ENCODE assay signal across 22 cellular contexts in the genomic region with DNA sequence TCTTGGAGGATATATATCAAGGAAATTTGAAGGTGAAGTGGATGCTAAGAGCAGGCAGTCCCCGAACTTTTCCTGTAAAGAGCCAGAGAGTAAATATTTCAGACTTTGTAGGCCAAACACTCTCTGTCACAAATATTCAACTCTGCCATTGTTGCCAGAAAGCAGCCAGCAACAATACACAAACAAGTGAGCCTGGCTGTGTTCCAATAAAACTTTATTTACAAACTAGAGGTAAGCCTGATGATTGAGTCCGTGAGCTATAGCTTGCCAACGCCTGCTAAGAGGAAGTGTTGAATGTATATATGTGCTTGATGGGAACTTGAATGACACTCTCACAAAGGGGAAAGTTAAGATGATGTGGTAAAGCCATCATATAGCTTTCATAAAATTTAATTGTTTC.
A peak's percentile ranks its signal among the peaks of the same experiment; 100 is the strongest.
DNase-seq lines count a peak whose midpoint lies in the region; ATAC-seq and TF ChIP-seq lines count a peak whose summit lies in the region.
"Had no signal": no experiment of that assay in that cellular context is flagged by ENCODE, and none has a peak within 500 bp of the region (broad histone marks: within the 10 kb centered on the region; RNA-seq: fewer than 3 reads in every experiment).

No MANE protein-coding gene starts in this region.

- TF ChIP-seq EP300 in tibial nerve (IDR thresholded peaks at IDR 0.05) = no peak

- TF ChIP-seq POLR2A in IMR-90 (IDR thresholded peaks at IDR 0.05; ENCODE audit: low read depth, low read length) (no peak), tibial nerve (IDR thresholded peaks at IDR 0.05) (no peak)

- H3K36me3 ChIP-seq in IMR-90 (ENCODE audit: control insufficient read depth, insufficient read depth, low read length) = no peaks in the 10 kb centered on the region
- H3K36me3 ChIP-seq in left lung = no peaks in the 10 kb centered on the region
- H3K36me3 ChIP-seq in hepatocyte (replicated peaks; ENCODE audit: insufficient read depth, low read depth) = no peaks in the 10 kb centered on the region
- H3K36me3 ChIP-seq in tibial nerve = no peaks in the 10 kb centered on the region
- H3K36me3 ChIP-seq: MG63 had no signal

- H3K79me1 ChIP-seq in IMR-90 (ENCODE audit: low read depth in 1 of 2, low read length in 2 of 2) = no peaks in the 10 kb centered on the region

- H2AFZ ChIP-seq in IMR-90 (replicated peaks; ENCODE audit: low read length, poor library complexity) = no peak overlapping the region
- no peak overlapping the region for H2AFZ ChIP-seq in hepatocyte

- H3K4me2 ChIP-seq in IMR-90 (ENCODE audit: low read depth, low read length) = no peak overlapping the region
- no peak overlapping the region for H3K4me2 ChIP-seq in hepatocyte

- no peak overlapping the region for H3K23ac ChIP-seq in IMR-90 (ENCODE audit: low read depth, low read length)

- no peak overlapping the region for H3K27ac ChIP-seq in IMR-90 (ENCODE audit: insufficient read depth, low read length)
- H3K27ac ChIP-seq in left lung = no peak overlapping the region
- H3K27ac ChIP-seq in hepatocyte = no peak overlapping the region
- no peak overlapping the region for H3K27ac ChIP-seq in tibial nerve
- H3K27ac ChIP-seq: C4-2B, HL-60 had no signal

- no peak overlapping the region for H2AK5ac ChIP-seq in IMR-90 (ENCODE audit: low read depth, low read length)

- H2BK15ac ChIP-seq in IMR-90 (ENCODE audit: low read depth, low read length) = no peak overlapping the region

- H3K56ac ChIP-seq in IMR-90 (ENCODE audit: extremely low read depth, insufficient read depth, low read length) = no peak overlapping the region

- H2BK5ac ChIP-seq in IMR-90 (ENCODE audit: low read depth, low read length, poor library complexity, severe bottlenecking) = no peak overlapping the region

- H3K9me3 ChIP-seq in IMR-90 (ENCODE audit: control insufficient read depth, insufficient read depth, low read length) (no peaks in the 10 kb centered on the region), left lung (peaks cover 0 to 6% of the 10 kb centered on the region in 2 donors), hepatocyte (ENCODE audit: low read depth) (no peaks in the 10 kb centered on the region), tibial nerve (no peaks in the 10 kb centered on the region)

- no peaks in the 10 kb centered on the region for H3K9me2 ChIP-seq in hepatocyte (replicated peaks; ENCODE audit: insufficient read depth)

- peaks cover 4% of the 10 kb centered on the region; the same call in 1 of the 2 replicates for H3K9me1 ChIP-seq in IMR-90 (ENCODE audit: insufficient read depth, low read length)

- ATAC-seq in IMR-90 (ENCODE audit: low read depth) (no peak), left lung (peak; percentile 39), HG03095 (IDR thresholded peaks at IDR 0.05; ENCODE audit: unreplicated experiment) (no peak)
- ATAC-seq: Right ventricle myocardium inferior, T-helper 17 cell had no signal

- no peak for TF ChIP-seq RAD21 in IMR-90 (IDR thresholded peaks at IDR 0.05; ENCODE audit: low read length)

- H4K20me1 ChIP-seq in IMR-90 (ENCODE audit: insufficient read depth, low read length) (no peaks in the 10 kb centered on the region), hepatocyte (ENCODE audit: insufficient read depth, poor library complexity, severe bottlenecking) (no peaks in the 10 kb centered on the region)

- CTCF ChIA-PET in IMR-90 (lab: Yijun Ruan, JAX) = interaction anchor here (0.6 to 1.0 kb wide), 3 partner anchors 9 to 918 kb away, joined by 3 to 4 read pairs (median 4); no protein-coding TSS in a partner anchor

- H2BK120ac ChIP-seq in IMR-90 (ENCODE audit: low read depth, low read length) = no peak overlapping the region

- intact Hi-C loops in IMR-90 (cut with micrococcal nuclease) = no loop called here
- intact Hi-C loops in left lung (cut with DNase I) = no loop called here

- H3K79me2 ChIP-seq in hepatocyte = no peaks in the 10 kb centered on the region

- BruUV-seq in IMR-90 (replicated peaks; lab: Mats Ljungman, UMichigan) = no TSS peak

- WGBS in IMR-90 (ENCODE audit: extremely low coverage in 2 of 2, insufficient read length in 1 of 2), 2 experiments = no CpG with 5 or more reads among the region's 3 CpGs
- 78% methylated on average over 3 of the region's 3 CpGs for WGBS in hepatocyte (ENCODE audit: low lambda C conversion rate, missing lambda C conversion rate)
- 75 to 85% methylated on average over 3 of the region's 3 CpGs for WGBS in tibial nerve, 2 donors

- 0 out of 2 replicates have a peak overlapping the region, but pooled peaks have one; percentile 23 for H3K14ac ChIP-seq in IMR-90 (replicated peaks; ENCODE audit: low read depth, low read length)

- no peak overlapping the region for H4K91ac ChIP-seq in IMR-90 (ENCODE audit: insufficient read depth, low read depth, low read length)

- H4K8ac ChIP-seq in IMR-90 (ENCODE audit: low read depth in 2 of 2, low read length in 2 of 2) = no peak overlapping the region

- H3K4me1 ChIP-seq in IMR-90 (ENCODE audit: control insufficient read depth, insufficient read depth, low read length) (peaks cover 7% of the 10 kb centered on the region; the same call in 1 of the 2 replicates), left lung (peaks cover 0 to 3% of the 10 kb centered on the region in 2 donors), hepatocyte (ENCODE audit: insufficient read depth) (no peaks in the 10 kb centered on the region), tibial nerve (no peaks in the 10 kb centered on the region)

- dilution Hi-C loops in IMR-90 (cut with HindIII; ENCODE audit: low sequenced_read_pairs, unreplicated experiment) = no loop called here

- no peak overlapping the region for H4K5ac ChIP-seq in IMR-90 (ENCODE audit: low read depth, low read length)

- TF ChIP-seq CTCF in IMR-90 (conservative IDR thresholded peaks at IDR 0.05; ENCODE audit: low read depth, low read length) = no peak
- TF ChIP-seq CTCF in LNCaP clone FGC (IDR thresholded peaks at IDR 0.05; ENCODE audit: control insufficient read depth, extremely low read depth, insufficient read depth) = no peak
- TF ChIP-seq CTCF in left lung (IDR thresholded peaks at IDR 0.05) = no peak
- TF ChIP-seq CTCF in hepatocyte (IDR thresholded peaks at IDR 0.05; ENCODE audit: poor library complexity) = no peak
- TF ChIP-seq CTCF in tibial nerve (IDR thresholded peaks at IDR 0.05) = no peak

- no peak overlapping the region for H2AK9ac ChIP-seq in IMR-90 (replicated peaks; ENCODE audit: low read depth, low read length, poor library complexity)

- no peak overlapping the region for H3K4ac ChIP-seq in IMR-90 (ENCODE audit: low read depth, low read length)

- no peak overlapping the region for H2BK20ac ChIP-seq in IMR-90 (ENCODE audit: low read depth, low read length)

- no peak for DNase-seq in IMR-90
- peak; percentile 90 for DNase-seq in LNCaP clone FGC (ENCODE audit: low read depth)
- peak; percentile 27 for DNase-seq in NCI-H748 treated with DMSO at 0.1 percent for 48 hours (lab: John Stamatoyannopoulos, UW)
- no peak for DNase-seq in left lung
- no peak for DNase-seq in hepatocyte (ENCODE audit: low spot score)
- DNase-seq in tibial nerve (ENCODE audit: low spot score in 2 of 2) = no peak
- DNase-seq: ACHN; GF-D8; H7; HFFc6; Karpas-422; MG63; NCI-H1048; NCI-H187; NCI-H2171 treated with DMSO at 0.1 percent for 48 hours; NCI-H524; NK-92 treated with Interleukin-12 subunit alpha and Interleukin-12 subunit beta, amount 100 ng/mL, for 24 hours; T-helper 17 cell had no signal

- in situ Hi-C loops in IMR-90 (cut with MboI; ENCODE audit: low sequenced_read_pairs) = no loop called here

- no peak overlapping the region for H3K9ac ChIP-seq in IMR-90 (ENCODE audit: low read depth, low read length)

- H3K4me3 ChIP-seq in IMR-90 (ENCODE audit: insufficient read depth, low read depth, low read length) = no peak overlapping the region
- no peak overlapping the region for H3K4me3 ChIP-seq in LNCaP clone FGC (ENCODE audit: low read depth, low read length)
- H3K4me3 ChIP-seq in left lung = no peak overlapping the region
- no peak overlapping the region for H3K4me3 ChIP-seq in hepatocyte
- H3K4me3 ChIP-seq in tibial nerve = no peak overlapping the region
- H3K4me3 ChIP-seq: MG63 had no signal

- POLR2A ChIA-PET in IMR-90 (lab: Charles Lee; ENCODE audit: unreplicated experiment) = no interaction called here

- peak overlapping the region; percentile 29; the same call in 1 of the 2 replicates for H3K18ac ChIP-seq in IMR-90 (ENCODE audit: low read depth, low read length)

- H3K27me3 ChIP-seq in IMR-90 (ENCODE audit: control insufficient read depth, insufficient read depth, low read length) (no peaks in the 10 kb centered on the region), left lung (no peaks in the 10 kb centered on the region), hepatocyte (no peaks in the 10 kb centered on the region), tibial nerve (no peaks in the 10 kb centered on the region)
- H3K27me3 ChIP-seq: MG63 had no signal

TF ChIP-seq in IMR-90, 13 proteins besides CTCF, POLR2A, EP300 and RAD21:
- no peak for TF ChIP-seq RFX5 (IDR thresholded peaks at IDR 0.05; ENCODE audit: low read depth, low read length)
TF ChIP-seq in IMR-90: peak in this region for 0.

Comparison
In these comparisons a context has a peak if more than half of its experiments do, and no peak if none do; other contexts are left out.
1. DNase-seq: peak in LNCaP clone FGC (single experiment) and NCI-H748 treated with DMSO at 0.1 percent for 48 hours (single experiment); none in IMR-90 (single experiment), left lung (0 of 2), hepatocyte (single experiment) and tibial nerve (0 of 2).